27 cellular contexts compared by ENCODE assay signal in genomic region chr10:4337581-4337980, GRCh38.
"Had no signal": no experiment of that assay in that cellular context is flagged by ENCODE, and none has a peak within 500 bp of the region (broad histone marks: within the 10 kb centered on the region; RNA-seq: fewer than 3 reads in every experiment).

No MANE protein-coding gene starts in this region.

- H3K27ac Mint-ChIP-seq: activated CD4-positive, alpha-beta T cell treated with anti-CD3 and anti-CD28 coated beads for 36 hours; activated CD8-positive, alpha-beta memory T cell treated with anti-CD3 and anti-CD28 coated beads, Interleukin-2, amount 10 ng/mL, durations not matched to agents 7 days and 5 days; activated CD8-positive, alpha-beta T cell treated with anti-CD3 and anti-CD28 coated beads, Interleukin-2, amount 10 ng/mL, durations not matched to agents 7 days and 5 days; activated naive CD4-positive, alpha-beta T cell treated with anti-CD3 and anti-CD28 coated beads, Interleukin-2, amount 50 U/mL, for 24 hours; activated naive CD8-positive, alpha-beta T cell treated with anti-CD3 and anti-CD28 coated beads, Interleukin-2, amount 50 U/mL, for 24 hours; activated T-helper 2 cell treated with anti-CD3 and anti-CD28 coated beads, Interferon-gamma antibody, Interleukin-2, Interleukin-4, amounts not matched to agents 10 μg/mL and 5 μg/mL and 100 μg/mL, durations not matched to agents 14 hours and 24 hours and 36 hours; naive thymus-derived CD8-positive, alpha-beta T cell; stimulated activated naive B cell treated with anti-CD40 and anti-IgM and Interleukin-4, amounts not matched to agents 10 μg/mL and 1 μg/mL and 100 μg/mL, for 72 hours; T-helper 17 cell had no signal

- H3K36me3 Mint-ChIP-seq: activated naive CD4-positive, alpha-beta T cell treated with anti-CD3 and anti-CD28 coated beads, Interleukin-2, amount 50 U/mL, for 24 hours; naive thymus-derived CD8-positive, alpha-beta T cell; stimulated activated naive B cell treated with anti-CD40 and anti-IgM and Interleukin-4, amounts not matched to agents 10 μg/mL and 1 μg/mL and 100 μg/mL, for 72 hours had no signal

- H3K4me1 Mint-ChIP-seq: activated CD4-positive, alpha-beta T cell treated with anti-CD3 and anti-CD28 coated beads for 36 hours; activated CD8-positive, alpha-beta memory T cell treated with anti-CD3 and anti-CD28 coated beads, Interleukin-2, amount 10 ng/mL, durations not matched to agents 7 days and 5 days; activated naive CD4-positive, alpha-beta T cell treated with anti-CD3 and anti-CD28 coated beads, Interleukin-2, amount 50 U/mL, for 24 hours; activated naive CD8-positive, alpha-beta T cell treated with anti-CD3 and anti-CD28 coated beads, Interleukin-2, amount 50 U/mL, for 24 hours; naive thymus-derived CD8-positive, alpha-beta T cell; stimulated activated naive B cell treated with anti-CD40 and anti-IgM and Interleukin-4, amounts not matched to agents 10 μg/mL and 1 μg/mL and 100 μg/mL, for 72 hours; T-helper 17 cell had no signal

- H3K4me3 Mint-ChIP-seq: activated CD4-positive, alpha-beta T cell treated with anti-CD3 and anti-CD28 coated beads for 36 hours; activated CD8-positive, alpha-beta memory T cell treated with anti-CD3 and anti-CD28 coated beads, Interleukin-2, amount 10 ng/mL, durations not matched to agents 7 days and 5 days; activated CD8-positive, alpha-beta T cell treated with anti-CD3 and anti-CD28 coated beads, Interleukin-2, amount 10 ng/mL, durations not matched to agents 7 days and 5 days; activated naive CD4-positive, alpha-beta T cell treated with anti-CD3 and anti-CD28 coated beads, Interleukin-2, amount 50 U/mL, for 24 hours; activated naive CD8-positive, alpha-beta T cell treated with anti-CD3 and anti-CD28 coated beads, Interleukin-2, amount 50 U/mL, for 24 hours; naive thymus-derived CD8-positive, alpha-beta T cell; neural crest cell; stimulated activated naive B cell treated with anti-CD40 and anti-IgM and Interleukin-4, amounts not matched to agents 10 μg/mL and 1 μg/mL and 100 μg/mL, for 72 hours; T-helper 17 cell had no signal

- H3K27me3 Mint-ChIP-seq: activated CD4-positive, alpha-beta T cell treated with anti-CD3 and anti-CD28 coated beads for 36 hours; activated CD8-positive, alpha-beta memory T cell treated with anti-CD3 and anti-CD28 coated beads, Interleukin-2, amount 10 ng/mL, durations not matched to agents 7 days and 5 days; activated naive CD4-positive, alpha-beta T cell treated with anti-CD3 and anti-CD28 coated beads, Interleukin-2, amount 50 U/mL, for 24 hours; T-helper 17 cell had no signal

- H3K9me3 Mint-ChIP-seq: activated naive CD4-positive, alpha-beta T cell treated with anti-CD3 and anti-CD28 coated beads, Interleukin-2, amount 50 U/mL, for 24 hours; activated T-helper 2 cell treated with anti-CD3 and anti-CD28 coated beads, Interferon-gamma antibody, Interleukin-2, Interleukin-4, amounts not matched to agents 10 μg/mL and 5 μg/mL and 100 μg/mL, durations not matched to agents 14 hours and 24 hours and 36 hours had no signal

- DNase-seq: activated CD4-positive, alpha-beta T cell treated with anti-CD3 and anti-CD28 coated beads for 36 hours; activated CD4-positive, CD25-positive, alpha-beta regulatory T cell; activated CD8-positive, alpha-beta memory T cell treated with anti-CD3 and anti-CD28 coated beads, Interleukin-2, amount 10 ng/mL, durations not matched to agents 7 days and 5 days; activated CD8-positive, alpha-beta T cell treated with anti-CD3 and anti-CD28 coated beads, Interleukin-2, amount 10 ng/mL, durations not matched to agents 7 days and 5 days; activated naive CD8-positive, alpha-beta T cell treated with anti-CD3 and anti-CD28 coated beads, Interleukin-2, amount 50 U/mL, for 24 hours; activated T-cell treated with anti-CD3 and anti-CD28 coated beads, Interleukin-2, amount 50 U/mL, for 48 hours; amygdala; central memory CD4-positive, alpha-beta T cell; dorsolateral prefrontal cortex; effector memory CD4-positive, alpha-beta T cell; heart right ventricle; left lung; lower lobe of right lung; mesenchymal stem cell; naive thymus-derived CD8-positive, alpha-beta T cell; nucleus accumbens; psoas muscle; stimulated activated CD4-positive, alpha-beta T cell treated with anti-CD3 and anti-CD28 coated beads, Interleukin-15, amount 100 ng/mL, for 24 hours; stimulated activated CD4-positive, alpha-beta T cell treated with anti-CD3 and anti-CD28 coated beads, Interleukin-2, amount 100 ng/mL, for 24 hours; stimulated activated naive B cell treated with anti-CD40 and anti-IgM and Interleukin-4, amounts not matched to agents 10 μg/mL and 1 μg/mL and 100 μg/mL, for 72 hours; T-helper 17 cell; T1000; tibial artery had no signal

- ATAC-seq: activated CD4-positive, alpha-beta T cell treated with anti-CD3 and anti-CD28 coated beads for 36 hours; activated CD8-positive, alpha-beta memory T cell treated with anti-CD3 and anti-CD28 coated beads, Interleukin-2, amount 10 ng/mL, durations not matched to agents 7 days and 5 days; activated CD8-positive, alpha-beta T cell treated with anti-CD3 and anti-CD28 coated beads, Interleukin-2, amount 10 ng/mL, durations not matched to agents 7 days and 5 days; activated naive CD8-positive, alpha-beta T cell treated with anti-CD3 and anti-CD28 coated beads, Interleukin-2, amount 50 U/mL, for 24 hours; foreskin keratinocyte; left lung; lower lobe of right lung; naive thymus-derived CD8-positive, alpha-beta T cell; psoas muscle; stimulated activated naive B cell treated with anti-CD40 and anti-IgM and Interleukin-4, amounts not matched to agents 10 μg/mL and 1 μg/mL and 100 μg/mL, for 72 hours; T-helper 17 cell had no signal
